18 cellular contexts compared by ENCODE assay signal in the genomic region with DNA sequence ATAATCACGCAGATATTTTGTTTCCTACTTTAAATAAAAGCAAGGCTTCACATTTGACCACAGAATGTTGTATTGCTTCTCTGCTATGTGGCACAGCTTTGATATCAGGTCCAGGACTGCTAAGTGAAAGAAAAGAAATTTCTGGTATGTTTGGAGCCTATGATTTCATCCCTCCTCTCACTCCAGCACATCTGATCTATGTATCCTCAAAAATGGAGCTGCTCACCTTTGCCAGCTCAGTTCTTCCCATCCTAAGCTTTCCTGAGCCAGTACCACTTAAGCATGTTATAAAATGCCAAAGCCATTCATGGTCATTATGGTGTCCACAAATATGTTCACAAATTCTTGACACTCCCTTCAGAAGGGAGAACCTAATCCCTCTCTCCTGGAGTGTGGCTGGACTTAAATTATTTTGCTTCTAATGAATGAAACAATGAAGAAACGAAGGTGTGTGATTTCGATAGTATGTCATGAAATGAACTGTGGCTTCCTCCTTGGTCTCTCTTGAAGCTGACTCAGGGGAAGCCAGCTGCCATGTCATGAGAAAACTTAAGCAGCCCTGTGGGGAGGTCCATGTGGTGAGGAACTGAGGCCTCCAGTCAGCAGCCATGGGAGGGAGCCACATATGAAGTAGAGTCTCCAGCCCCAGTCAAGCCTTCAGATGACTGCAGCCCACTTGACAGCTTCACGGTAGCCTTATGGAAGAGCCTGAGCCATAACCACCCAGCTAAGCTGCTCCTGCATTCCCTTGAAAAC.
A peak's percentile ranks its signal among the peaks of the same experiment; 100 is the strongest.
DNase-seq lines count a peak whose midpoint lies in the region; ATAC-seq and TF ChIP-seq lines count a peak whose summit lies in the region.
"Had no signal": no experiment of that assay in that cellular context is flagged by ENCODE, and none has a peak within 500 bp of the region (broad histone marks: within the 10 kb centered on the region; RNA-seq: fewer than 3 reads in every experiment).

No MANE protein-coding gene starts in this region.

- H4K5ac ChIP-seq in IMR-90 (ENCODE audit: low read depth, low read length): no peak overlapping the region

- H2AK5ac ChIP-seq in IMR-90 (ENCODE audit: low read depth, low read length): peak overlapping the region; percentile 29

- no peak overlapping the region for H3K23ac ChIP-seq in IMR-90 (ENCODE audit: low read depth, low read length)

- H3K4ac ChIP-seq in IMR-90 (ENCODE audit: low read depth, low read length): peak overlapping the region; percentile 36; the same call in 1 of the 2 replicates

- H3K9me3 Mint-ChIP-seq in activated CD4-positive, alpha-beta T cell treated with anti-CD3 and anti-CD28 coated beads for 36 hours (ENCODE audit: low read depth): no peaks in the 10 kb centered on the region
- H3K9me3 Mint-ChIP-seq in natural killer cell treated with Interleukin-12 subunit alpha and Interleukin-12 subunit beta and Interleukin-15 and Interleukin-18, amount 100 ng/mL, for 72 hours: no peaks in the 10 kb centered on the region
- H3K9me3 Mint-ChIP-seq: activated T-helper 2 cell treated with anti-CD3 and anti-CD28 coated beads, Interferon-gamma antibody, Interleukin-2, Interleukin-4, amounts not matched to agents 10 μg/mL and 5 μg/mL and 100 μg/mL, durations not matched to agents 14 hours and 24 hours and 36 hours had no signal

- no CpG with 5 or more reads among the region's 4 CpGs for WGBS in IMR-90 (ENCODE audit: extremely low coverage in 2 of 2, insufficient read length in 1 of 2), 2 experiments
- WGBS in body of pancreas, 2 donors: 87 to 92% methylated on average over 4 of the region's 4 CpGs
- 88 to 95% (median 94%) methylated on average over 4 of the region's 4 CpGs for WGBS in stomach, 5 donors

- H3K27ac Mint-ChIP-seq in activated CD4-positive, alpha-beta T cell treated with anti-CD3 and anti-CD28 coated beads for 36 hours: no peak overlapping the region
- H3K27ac Mint-ChIP-seq in natural killer cell treated with Interleukin-12 subunit alpha and Interleukin-12 subunit beta and Interleukin-15 and Interleukin-18, amount 100 ng/mL, for 72 hours: peak overlapping the region; percentile 61 to 63
- H3K27ac Mint-ChIP-seq: activated T-helper 2 cell treated with anti-CD3 and anti-CD28 coated beads, Interferon-gamma antibody, Interleukin-2, Interleukin-4, amounts not matched to agents 10 μg/mL and 5 μg/mL and 100 μg/mL, durations not matched to agents 14 hours and 24 hours and 36 hours; H9 had no signal

- BruUV-seq in IMR-90 (replicated peaks; lab: Mats Ljungman, UMichigan): no TSS peak

- no peaks in the 10 kb centered on the region for H3K36me3 Mint-ChIP-seq in activated CD4-positive, alpha-beta T cell treated with anti-CD3 and anti-CD28 coated beads for 36 hours (ENCODE audit: low read depth)
- H3K36me3 Mint-ChIP-seq in natural killer cell treated with Interleukin-12 subunit alpha and Interleukin-12 subunit beta and Interleukin-15 and Interleukin-18, amount 100 ng/mL, for 72 hours: peaks cover 5% of the 10 kb centered on the region

- H3K4me3 ChIP-seq in IMR-90 (ENCODE audit: insufficient read depth, low read depth, low read length) (no peak overlapping the region), body of pancreas (no peak overlapping the region), stomach (no peak overlapping the region)
- H3K4me3 ChIP-seq: ascending aorta, dorsolateral prefrontal cortex, lower lobe of right lung, sigmoid colon had no signal

- dilution Hi-C loops in IMR-90 (cut with HindIII; ENCODE audit: low sequenced_read_pairs, unreplicated experiment): no loop called here

- TF ChIP-seq CTCF in IMR-90 (conservative IDR thresholded peaks at IDR 0.05; ENCODE audit: low read depth, low read length): no peak
- TF ChIP-seq CTCF in body of pancreas (IDR thresholded peaks at IDR 0.05): no peak
- no peak for TF ChIP-seq CTCF in stomach (IDR thresholded peaks at IDR 0.05)

- no peak overlapping the region for H3K4me3 Mint-ChIP-seq in activated CD4-positive, alpha-beta T cell treated with anti-CD3 and anti-CD28 coated beads for 36 hours
- peak overlapping the region; percentile 52 for H3K4me3 Mint-ChIP-seq in natural killer cell treated with Interleukin-12 subunit alpha and Interleukin-12 subunit beta and Interleukin-15 and Interleukin-18, amount 100 ng/mL, for 72 hours
- H3K4me3 Mint-ChIP-seq: H9 had no signal

- H3K36me3 ChIP-seq in IMR-90 (ENCODE audit: control insufficient read depth, insufficient read depth, low read length) (no peaks in the 10 kb centered on the region), body of pancreas (replicated peaks in 1 of 2; ENCODE audit: insufficient read depth in 1 of 2, low read depth in 2 of 2) (no peaks in the 10 kb centered on the region), stomach (no peaks in the 10 kb centered on the region)
- H3K36me3 ChIP-seq: ascending aorta, lower lobe of right lung, sigmoid colon had no signal

- H3K27ac ChIP-seq in IMR-90 (ENCODE audit: insufficient read depth, low read length): no peak overlapping the region
- no peak overlapping the region for H3K27ac ChIP-seq in body of pancreas
- peak overlapping the region in 2 of 5 donors; percentile 49 to 59 for H3K27ac ChIP-seq in stomach
- H3K27ac ChIP-seq: ascending aorta, dorsolateral prefrontal cortex, lower lobe of right lung, sigmoid colon had no signal

- in situ Hi-C loops in IMR-90 (cut with MboI; ENCODE audit: low sequenced_read_pairs): no loop called here

- H4K91ac ChIP-seq in IMR-90 (ENCODE audit: insufficient read depth, low read depth, low read length): no peak overlapping the region; the same call in 1 of the 2 replicates

- peaks cover 11% of the 10 kb centered on the region for H3K4me1 Mint-ChIP-seq in activated CD4-positive, alpha-beta T cell treated with anti-CD3 and anti-CD28 coated beads for 36 hours
- H3K4me1 Mint-ChIP-seq in natural killer cell treated with Interleukin-12 subunit alpha and Interleukin-12 subunit beta and Interleukin-15 and Interleukin-18, amount 100 ng/mL, for 72 hours (ENCODE audit: low read depth in 2 of 2): peaks cover 36 to 39% of the 10 kb centered on the region in 2 donors

- peak; percentile 45 for ATAC-seq in activated CD4-positive, alpha-beta T cell treated with anti-CD3 and anti-CD28 coated beads for 36 hours
- peak; percentile 44 for ATAC-seq in IMR-90 (ENCODE audit: low read depth)
- ATAC-seq in natural killer cell treated with Interleukin-12 subunit alpha and Interleukin-12 subunit beta and Interleukin-15 and Interleukin-18, amount 100 ng/mL, for 72 hours: peak; percentile 53 to 76
- no peak for ATAC-seq in HG02970 (IDR thresholded peaks at IDR 0.05; ENCODE audit: low FRiP score, unreplicated experiment)
- no peak for ATAC-seq in body of pancreas

- H2AK9ac ChIP-seq in IMR-90 (replicated peaks; ENCODE audit: low read depth, low read length, poor library complexity): no peak overlapping the region

- POLR2A ChIA-PET in activated CD4-positive, alpha-beta T cell treated with anti-CD3 and anti-CD28 coated beads for 36 hours (lab: Charles Lee): no interaction called here
- POLR2A ChIA-PET in IMR-90 (lab: Charles Lee; ENCODE audit: unreplicated experiment): no interaction called here

- TF ChIP-seq EP300 in stomach (IDR thresholded peaks at IDR 0.05): no peak

- intact Hi-C loops in activated CD4-positive, alpha-beta T cell treated with anti-CD3 and anti-CD28 coated beads for 36 hours (cut with DNase I, micrococcal nuclease): no loop called here
- intact Hi-C loops in IMR-90 (cut with micrococcal nuclease): no loop called here
- intact Hi-C loops in body of pancreas (cut with DNase I): no loop called here
- intact Hi-C loops in stomach (cut with DNase I; ENCODE audit: low total_unique reads): no loop called here

- peak overlapping the region; percentile 38; the same call in 1 of the 2 replicates for H2BK20ac ChIP-seq in IMR-90 (ENCODE audit: low read depth, low read length)

- 0 out of 2 replicates have a peak overlapping the region, but pooled peaks have one; percentile 0 for H2BK120ac ChIP-seq in IMR-90 (ENCODE audit: low read depth, low read length)

- CTCF ChIA-PET in activated CD4-positive, alpha-beta T cell treated with anti-CD3 and anti-CD28 coated beads for 36 hours (lab: Charles Lee): interaction anchor here (0.6 to 1.5 kb wide), 2 partner anchors 29 to 139 kb away, joined by 3 read pairs; no protein-coding TSS in a partner anchor
- CTCF ChIA-PET in IMR-90 (lab: Yijun Ruan, JAX): interaction anchor here (0.6 kb wide), 1 partner anchor 24 kb away, joined by 3 read pairs; no protein-coding TSS in a partner anchor

- no peak overlapping the region for H3K4me2 ChIP-seq in IMR-90 (ENCODE audit: low read depth, low read length)

- H4K8ac ChIP-seq in IMR-90 (ENCODE audit: low read depth in 2 of 2, low read length in 2 of 2): peak overlapping the region in 1 of 2 experiments; percentile 20; a peak in 1 of 4 replicates

- H2BK5ac ChIP-seq in IMR-90 (ENCODE audit: low read depth, low read length, poor library complexity, severe bottlenecking): no peak overlapping the region

- peak; percentile 33 for DNase-seq in activated CD4-positive, alpha-beta T cell treated with anti-CD3 and anti-CD28 coated beads for 36 hours
- DNase-seq in activated CD4-positive, alpha-beta T cell treated with anti-CD3 and anti-CD28 coated beads for 4 hours: no peak
- DNase-seq in IMR-90: peak; percentile 34
- DNase-seq in amniotic epithelial cell (ENCODE audit: low read depth): peak; percentile 34
- DNase-seq in natural killer cell treated with Interleukin-12 subunit alpha and Interleukin-12 subunit beta and Interleukin-15 and Interleukin-18, amount 100 ng/mL, for 72 hours (ENCODE audit: low spot score): no peak
- DNase-seq in body of pancreas: no peak
- DNase-seq in stomach: no peak
- DNase-seq: activated CD4-positive, alpha-beta T cell treated with anti-CD3 and anti-CD28 coated beads, Interleukin-2, amount 50 U/mL, for 1 hour; COR-L47; dorsolateral prefrontal cortex; H9; lower lobe of right lung; NCI-H446; sigmoid colon; stimulated activated naive CD4-positive, alpha-beta T cell treated with Interleukin-2 at 50 U/mL for 16 hours had no signal

- no peaks in the 10 kb centered on the region; the same call in 1 of the 2 replicates for H3K9me1 ChIP-seq in IMR-90 (ENCODE audit: insufficient read depth, low read length)

- peak overlapping the region; percentile 52; the same call in 2 of the 3 replicates for H2BK15ac ChIP-seq in IMR-90 (ENCODE audit: low read depth, low read length)

- no peak overlapping the region for H2AFZ ChIP-seq in IMR-90 (replicated peaks; ENCODE audit: low read length, poor library complexity)

- H3K18ac ChIP-seq in IMR-90 (ENCODE audit: low read depth, low read length): peak overlapping the region; percentile 60; the same call in 1 of the 2 replicates

- no peaks in the 10 kb centered on the region for H4K20me1 ChIP-seq in IMR-90 (ENCODE audit: insufficient read depth, low read length)

- H3K9me3 ChIP-seq in IMR-90 (ENCODE audit: control insufficient read depth, insufficient read depth, low read length) (no peaks in the 10 kb centered on the region), body of pancreas (no peaks in the 10 kb centered on the region), stomach (no peaks in the 10 kb centered on the region)
- H3K9me3 ChIP-seq: ascending aorta, lower lobe of right lung, sigmoid colon had no signal

- H3K27me3 Mint-ChIP-seq in activated CD4-positive, alpha-beta T cell treated with anti-CD3 and anti-CD28 coated beads for 36 hours: no peaks in the 10 kb centered on the region
- H3K27me3 Mint-ChIP-seq in natural killer cell treated with Interleukin-12 subunit alpha and Interleukin-12 subunit beta and Interleukin-15 and Interleukin-18, amount 100 ng/mL, for 72 hours: peaks cover 4 to 7% of the 10 kb centered on the region in 2 donors

- H3K4me1 ChIP-seq in IMR-90 (ENCODE audit: control insufficient read depth, insufficient read depth, low read length) (peaks cover 7% of the 10 kb centered on the region), body of pancreas (peaks cover 6% of the 10 kb centered on the region), stomach (peaks cover 0 to 12% (median 6%) of the 10 kb centered on the region in 4 donors)

- H3K56ac ChIP-seq in IMR-90 (ENCODE audit: extremely low read depth, insufficient read depth, low read length): no peak overlapping the region

- no peak for TF ChIP-seq RAD21 in IMR-90 (IDR thresholded peaks at IDR 0.05; ENCODE audit: low read length)

- H3K79me1 ChIP-seq in IMR-90 (ENCODE audit: low read depth in 1 of 2, low read length in 2 of 2): no peaks in the 10 kb centered on the region

- H3K27me3 ChIP-seq in IMR-90 (ENCODE audit: control insufficient read depth, insufficient read depth, low read length) (no peaks in the 10 kb centered on the region), body of pancreas (no peaks in the 10 kb centered on the region), stomach (no peaks in the 10 kb centered on the region)
- H3K27me3 ChIP-seq: ascending aorta, dorsolateral prefrontal cortex, sigmoid colon had no signal

- no peak overlapping the region for H3K9ac ChIP-seq in IMR-90 (ENCODE audit: low read depth, low read length)

- 0 out of 2 replicates have a peak overlapping the region, but pooled peaks have one; percentile 3 for H3K14ac ChIP-seq in IMR-90 (replicated peaks; ENCODE audit: low read depth, low read length)

- TF ChIP-seq POLR2A in IMR-90 (IDR thresholded peaks at IDR 0.05; ENCODE audit: low read depth, low read length): no peak
- TF ChIP-seq POLR2A in body of pancreas (IDR thresholded peaks at IDR 0.05): no peak
- no peak for TF ChIP-seq POLR2A in stomach (IDR thresholded peaks at IDR 0.05)

Comparison
In these comparisons a context has a peak if more than half of its experiments do, and no peak if none do; other contexts are left out.
1. DNase-seq: peak in activated CD4-positive, alpha-beta T cell treated with anti-CD3 and anti-CD28 coated beads for 36 hours (single experiment), IMR-90 (single experiment) and amniotic epithelial cell (single experiment); none in activated CD4-positive, alpha-beta T cell treated with anti-CD3 and anti-CD28 coated beads for 4 hours (0 of 2), natural killer cell treated with Interleukin-12 subunit alpha and Interleukin-12 subunit beta and Interleukin-15 and Interleukin-18, amount 100 ng/mL, for 72 hours (single experiment), body of pancreas (0 of 4) and stomach (single experiment).
2. ATAC-seq: peak in activated CD4-positive, alpha-beta T cell treated with anti-CD3 and anti-CD28 coated beads for 36 hours (single experiment), IMR-90 (single experiment) and natural killer cell treated with Interleukin-12 subunit alpha and Interleukin-12 subunit beta and Interleukin-15 and Interleukin-18, amount 100 ng/mL, for 72 hours (2 of 2); none in HG02970 (single experiment) and body of pancreas (single experiment).